ENCODE assay signal across 39 cellular contexts in the genomic region with DNA sequence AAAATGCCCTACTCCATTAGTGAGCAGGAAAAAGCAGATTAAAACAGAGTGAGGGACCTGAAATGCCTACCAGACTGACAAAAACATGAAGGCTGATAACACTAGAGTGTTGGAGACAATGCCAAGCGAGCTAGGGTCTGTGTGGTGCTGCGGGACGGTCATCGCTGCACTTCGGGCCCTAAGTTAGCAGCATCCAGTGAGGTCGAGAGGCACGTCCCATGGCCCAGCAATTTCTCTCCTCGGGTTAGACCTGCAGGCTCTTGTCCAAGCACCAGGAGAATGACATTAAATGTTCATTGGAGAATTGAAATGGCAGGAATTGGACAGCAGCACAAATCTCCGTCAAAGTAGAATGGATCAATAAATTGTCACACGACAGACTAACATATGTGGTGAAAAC. TPM values are rescaled to one million over a fixed set of nuclear protein-coding genes. Genes with fewer than 3 reads are reported as not detected.
"Had no signal": no experiment of that assay in that cellular context is flagged by ENCODE, and none has a peak within 500 bp of the region (broad histone marks: within the 10 kb centered on the region; RNA-seq: fewer than 3 reads in every experiment).

No MANE protein-coding gene starts in this region.

- H3K9me3 ChIP-seq: MG63 had no signal

- DNase-seq: Karpas-422, Kasumi-1, MG63, MM.1S, MV-4-11, NCI-H1048, NCI-H1092, NCI-H1092 treated with DMSO at 0.1 percent for 48 hours, NCI-H1105, NCI-H1105 treated with DMSO at 0.1 percent for 48 hours, NCI-H1417, NCI-H1417 treated with DMSO at 0.1 percent for 48 hours, NCI-H1436, NCI-H1436 treated with DMSO at 0.1 percent for 48 hours, NCI-H146, NCI-H1694, NCI-H1694 treated with DMSO at 0.1 percent for 48 hours, NCI-H187, NCI-H187 treated with DMSO at 0.1 percent for 48 hours, NCI-H1930, NCI-H2029, NCI-H2029 treated with DMSO at 0.1 percent for 48 hours, NCI-H2081, NCI-H2107, NCI-H2171, NCI-H2171 treated with DMSO at 0.1 percent for 48 hours, NCI-H2227 treated with DMSO at 0.1 percent for 48 hours, NCI-H226, NCI-H345, NCI-H446, NCI-H446 treated with DMSO at 0.1 percent for 48 hours, NCI-H510A, NCI-H510A treated with DMSO at 0.1 percent for 48 hours, NCI-H524, NCI-H524 treated with DMSO at 0.1 percent for 48 hours had no signal

- H3K36me3 ChIP-seq: MG63 had no signal

- H3K4me3 ChIP-seq: MG63 had no signal

- H3K27me3 ChIP-seq: MG63 had no signal

RNA-seq across cellular contexts. Expression of a gene that starts 5.3 kb away (rescaled TPM):
- total RNA-seq: LHCN-M2, M059J, MCF 10A, NCI-H460 had no signal
